1 cellular context compared by ENCODE assay signal in the genomic region with DNA sequence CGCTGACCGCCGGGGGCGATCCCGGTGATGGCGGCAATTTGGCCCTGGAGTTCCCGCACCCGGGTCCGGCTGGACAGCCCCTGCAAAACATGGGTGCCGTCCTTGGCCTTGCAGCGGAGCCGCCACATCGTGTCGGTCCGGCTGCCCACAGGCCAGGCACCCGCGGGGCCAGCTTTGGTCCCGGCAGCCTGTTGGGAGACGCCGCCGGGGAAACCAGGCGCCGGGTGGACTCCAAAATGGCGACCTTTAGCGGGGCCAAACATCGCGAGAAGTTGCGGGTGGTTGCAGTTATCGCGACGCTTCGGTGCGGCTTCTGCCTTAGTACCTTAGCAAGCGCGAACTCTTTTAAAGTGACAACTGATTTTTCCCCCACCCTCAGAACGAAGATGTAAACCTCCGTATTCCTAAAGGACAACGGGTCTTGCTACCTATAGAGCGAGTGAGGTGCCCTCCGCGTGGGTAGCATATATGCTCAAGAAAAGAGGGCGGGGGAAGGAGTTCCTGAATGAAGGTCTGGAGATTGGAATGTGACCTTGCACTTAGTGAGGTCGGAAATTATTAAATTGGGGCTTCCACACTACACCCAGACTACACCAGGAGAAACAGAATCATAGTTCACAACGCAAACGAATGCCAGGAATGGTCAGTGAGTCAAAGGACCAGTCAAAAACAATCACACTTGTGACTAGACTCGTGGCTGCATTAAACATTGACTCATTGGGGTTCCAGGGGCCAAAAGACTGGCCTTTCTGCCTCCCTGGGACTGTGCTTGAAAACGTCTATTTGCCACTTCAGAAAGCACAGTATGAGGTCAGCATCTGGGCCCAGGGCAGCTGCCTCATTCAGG.
TF ChIP-seq lines count a peak whose summit lies in the region.

Gene YOD1 (minus strand): TSS at position 441 of the 847 bp plus-strand sequence. CDS start 178 bp downstream, at position 263.

TF ChIP-seq in K562, 482 proteins besides CTCF, POLR2A, EP300 and RAD21 (continued from another document and continues in another):
- TF ChIP-seq NKRF (IDR thresholded peaks at IDR 0.05; ENCODE audit: borderline replicate concordance), result peak; percentile 19; the same call in 1 of the 2 replicates
- TF ChIP-seq TOE1 (IDR thresholded peaks at IDR 0.05; ENCODE audit: borderline replicate concordance), result no peak
- TF ChIP-seq TOE1 (CRISPR knock-in tag; IDR thresholded peaks at IDR 0.05; ENCODE audit: borderline replicate concordance, low read depth), result peak; percentile 74; the same call in 1 of the 2 replicates
- no peak for TF ChIP-seq HLTF (IDR thresholded peaks at IDR 0.05)
- TF ChIP-seq ZNF592 (IDR thresholded peaks at IDR 0.05), result peak; percentile 80
- no peak; the same call in 1 of the 2 replicates for TF ChIP-seq ETV1 (tag; conservative IDR thresholded peaks at IDR 0.05; ENCODE audit: low read depth)
- no peak for TF ChIP-seq MEIS2 (IDR thresholded peaks at IDR 0.05; ENCODE audit: partially characterized antibody)
- TF ChIP-seq SNAPC5 (CRISPR knock-in tag; IDR thresholded peaks at IDR 0.05), result no peak
- peak; percentile 87; the same call in 1 of the 2 replicates for TF ChIP-seq IRF1 (CRISPR knock-in tag; IDR thresholded peaks at IDR 0.05; ENCODE audit: borderline replicate concordance)
- TF ChIP-seq, protein P1, sequence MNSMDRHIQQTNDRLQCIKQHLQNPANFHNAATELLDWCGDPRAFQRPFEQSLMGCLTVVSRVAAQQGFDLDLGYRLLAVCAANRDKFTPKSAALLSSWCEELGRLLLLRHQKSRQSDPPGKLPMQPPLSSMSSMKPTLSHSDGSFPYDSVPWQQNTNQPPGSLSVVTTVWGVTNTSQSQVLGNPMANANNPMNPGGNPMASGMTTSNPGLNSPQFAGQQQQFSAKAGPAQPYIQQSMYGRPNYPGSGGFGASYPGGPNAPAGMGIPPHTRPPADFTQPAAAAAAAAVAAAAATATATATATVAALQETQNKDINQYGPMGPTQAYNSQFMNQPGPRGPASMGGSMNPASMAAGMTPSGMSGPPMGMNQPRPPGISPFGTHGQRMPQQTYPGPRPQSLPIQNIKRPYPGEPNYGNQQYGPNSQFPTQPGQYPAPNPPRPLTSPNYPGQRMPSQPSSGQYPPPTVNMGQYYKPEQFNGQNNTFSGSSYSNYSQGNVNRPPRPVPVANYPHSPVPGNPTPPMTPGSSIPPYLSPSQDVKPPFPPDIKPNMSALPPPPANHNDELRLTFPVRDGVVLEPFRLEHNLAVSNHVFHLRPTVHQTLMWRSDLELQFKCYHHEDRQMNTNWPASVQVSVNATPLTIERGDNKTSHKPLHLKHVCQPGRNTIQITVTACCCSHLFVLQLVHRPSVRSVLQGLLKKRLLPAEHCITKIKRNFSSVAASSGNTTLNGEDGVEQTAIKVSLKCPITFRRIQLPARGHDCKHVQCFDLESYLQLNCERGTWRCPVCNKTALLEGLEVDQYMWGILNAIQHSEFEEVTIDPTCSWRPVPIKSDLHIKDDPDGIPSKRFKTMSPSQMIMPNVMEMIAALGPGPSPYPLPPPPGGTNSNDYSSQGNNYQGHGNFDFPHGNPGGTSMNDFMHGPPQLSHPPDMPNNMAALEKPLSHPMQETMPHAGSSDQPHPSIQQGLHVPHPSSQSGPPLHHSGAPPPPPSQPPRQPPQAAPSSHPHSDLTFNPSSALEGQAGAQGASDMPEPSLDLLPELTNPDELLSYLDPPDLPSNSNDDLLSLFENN (IDR thresholded peaks at IDR 0.05; ENCODE audit: low read depth in 2 of 2, low read length in 2 of 2), result no peak; a peak in 1 of 4 replicates
- peak; percentile 84 for TF ChIP-seq HMGXB4 (CRISPR knock-in tag; IDR thresholded peaks at IDR 0.05)
- TF ChIP-seq ZNF76 (CRISPR knock-in tag; IDR thresholded peaks at IDR 0.05; ENCODE audit: borderline replicate concordance), result peak; percentile 15; the same call in 1 of the 2 replicates
- TF ChIP-seq UBTF (IDR thresholded peaks at IDR 0.05; ENCODE audit: borderline replicate concordance in 1 of 2, low read depth in 2 of 2, low read length in 2 of 2), result peak; percentile 67 to 90; a peak in 2 of 4 replicates
- 0 out of 2 replicates have a peak, but pooled peaks have one; percentile 20 for TF ChIP-seq ELF4 (CRISPR knock-in tag; IDR thresholded peaks at IDR 0.05)
- TF ChIP-seq JUND (IDR thresholded peaks at IDR 0.05; ENCODE audit: borderline replicate concordance, low read depth, low read length), result peak; percentile 52; the same call in 1 of the 2 replicates
- TF ChIP-seq JUND (tag; IDR thresholded peaks at IDR 0.05; ENCODE audit: borderline replicate concordance, low read depth, low read length), result peak; percentile 46; the same call in 1 of the 3 replicates
- TF ChIP-seq TEAD1 (CRISPR knock-in tag; IDR thresholded peaks at IDR 0.05), result peak; percentile 5 to 47; a peak in 1 of 4 replicates
- TF ChIP-seq JUN (IDR thresholded peaks at IDR 0.05; ENCODE audit: borderline replicate concordance, low read depth, low read length), result peak; percentile 52; the same call in 1 of the 2 replicates
- TF ChIP-seq JUN (CRISPR knock-in tag; IDR thresholded peaks at IDR 0.05; ENCODE audit: borderline replicate concordance), result peak; percentile 44; the same call in 1 of the 2 replicates
- TF ChIP-seq THAP12 (CRISPR knock-in tag; IDR thresholded peaks at IDR 0.05), result 0 out of 2 replicates have a peak, but pooled peaks have one; percentile 18
- peak; percentile 93 for TF ChIP-seq ZNF12 (CRISPR knock-in tag; IDR thresholded peaks at IDR 0.05)
- no peak for TF ChIP-seq FOXJ3 (CRISPR knock-in tag; IDR thresholded peaks at IDR 0.05)
- no peak for TF ChIP-seq PYGO2 (tag; IDR thresholded peaks at IDR 0.05)
- TF ChIP-seq ZNF217 (CRISPR knock-in tag; IDR thresholded peaks at IDR 0.05), result no peak
- TF ChIP-seq XRCC5 (IDR thresholded peaks at IDR 0.05; ENCODE audit: low read depth, low read length), result peak; percentile 13; the same call in 1 of the 2 replicates
- TF ChIP-seq GTF2E2 (tag; IDR thresholded peaks at IDR 0.05), result peak; percentile 85
- peak; percentile 81; the same call in 1 of the 2 replicates for TF ChIP-seq CBX1 (IDR thresholded peaks at IDR 0.05; ENCODE audit: low read depth)
- peak; percentile 42; the same call in 1 of the 2 replicates for TF ChIP-seq POLR2H (tag; IDR thresholded peaks at IDR 0.05; ENCODE audit: low read depth)
